In genomic region chr11:9577551-9577950, GRCh38 we compare ENCODE assay signal across 8 cellular contexts. TPM values are rescaled to one million over a fixed set of nuclear protein-coding genes. Genes with fewer than 3 reads are reported as not detected.
DNase-seq lines count a peak whose midpoint lies in the region; ATAC-seq, FAIRE-seq and TF ChIP-seq lines count a peak whose summit lies in the region.

No MANE protein-coding gene starts in this region.

- H3K4me1 ChIP-seq in PC-3 (ENCODE audit: insufficient read depth, low read length) (peaks cover 23% of the 10 kb centered on the region), trophoblast cell (ENCODE audit: control insufficient read depth in 1 of 2, insufficient read depth in 2 of 2, low read length in 2 of 2) (no peaks in the 10 kb centered on the region)

- H3K36me3 Mint-ChIP-seq in endothelial cell (ENCODE audit: low read depth, unreplicated experiment): peaks cover 15% of the 10 kb centered on the region

- H2BK120ac ChIP-seq in trophoblast cell (ENCODE audit: insufficient read depth, low read length, poor library complexity): no peak overlapping the region

- H3K79me1 ChIP-seq in trophoblast cell (ENCODE audit: low read length): peaks cover 22% of the 10 kb centered on the region

- H4K91ac ChIP-seq in trophoblast cell (ENCODE audit: low read depth, low read length): no peak overlapping the region

- peaks cover 13% of the 10 kb centered on the region for H3K27me3 Mint-ChIP-seq in endothelial cell (ENCODE audit: unreplicated experiment)

- H3K23ac ChIP-seq in trophoblast cell (ENCODE audit: low read length): no peak overlapping the region

- H4K8ac ChIP-seq in trophoblast cell (ENCODE audit: low read depth, low read length): no peak overlapping the region

- H3K4me2 ChIP-seq in PC-3 (ENCODE audit: low read length) (peak overlapping the region; percentile 97; the same call in 1 of the 2 replicates), trophoblast cell (ENCODE audit: low read length) (peak overlapping the region; percentile 20)

- no peak overlapping the region for H2AFZ ChIP-seq in PC-3 (ENCODE audit: low read length)
- no peak overlapping the region for H2AFZ ChIP-seq in trophoblast cell (ENCODE audit: insufficient read depth, low read length, poor library complexity)

- CTCF ChIA-PET in PC-3 (lab: Charles Lee): no interaction called here

- no peak overlapping the region for H4K12ac ChIP-seq in trophoblast cell (ENCODE audit: low read depth, low read length)

- H3K9me2 ChIP-seq in PC-3 (replicated peaks; ENCODE audit: low read length): no peaks in the 10 kb centered on the region

- H2BK5ac ChIP-seq in trophoblast cell (ENCODE audit: low read depth, low read length, poor library complexity): no peak overlapping the region

- no CpG with 5 or more reads among the region's 7 CpGs for WGBS in trophoblast cell (ENCODE audit: extremely low coverage, insufficient coverage, insufficient read length)

- no peak for ATAC-seq in PC-3

- H3K27ac Mint-ChIP-seq in endothelial cell (ENCODE audit: unreplicated experiment): no peak overlapping the region

- no TSS peak for BruUV-seq in PC-3 (replicated peaks; lab: Mats Ljungman, UMichigan)

- no peak overlapping the region for H3K9ac ChIP-seq in PC-3 (ENCODE audit: low read length)
- no peak overlapping the region for H3K9ac ChIP-seq in trophoblast cell (ENCODE audit: low read length)

- peaks cover 64% of the 10 kb centered on the region for H3K36me3 ChIP-seq in PC-3 (ENCODE audit: low read depth, low read length)
- H3K36me3 ChIP-seq in trophoblast cell (ENCODE audit: control insufficient read depth in 1 of 2, insufficient read depth in 2 of 2, low read length in 2 of 2): peaks cover 15 to 19% of the 10 kb centered on the region in 2 experiments

- no peak for TF ChIP-seq CTCF in PC-3 (conservative IDR thresholded peaks at IDR 0.05; ENCODE audit: low read depth, low read length)
- no peak for TF ChIP-seq CTCF in endothelial cell (IDR thresholded peaks at IDR 0.05; ENCODE audit: unreplicated experiment)

- H3F3A ChIP-seq in PC-3 (ENCODE audit: low read length, unreplicated experiment): no peaks in the 10 kb centered on the region

- H3K27me3 ChIP-seq in PC-3 (ENCODE audit: low read length): no peaks in the 10 kb centered on the region
- H3K27me3 ChIP-seq in trophoblast cell (ENCODE audit: insufficient read depth, low read length): no peaks in the 10 kb centered on the region

- peak overlapping the region; percentile 10 for H3K4me3 Mint-ChIP-seq in endothelial cell (ENCODE audit: unreplicated experiment)

- POLR2A ChIA-PET in PC-3 (lab: Charles Lee; ENCODE audit: unreplicated experiment): no interaction called here

- H4K20me1 ChIP-seq in PC-3 (ENCODE audit: low read length): peaks cover 48% of the 10 kb centered on the region

- H3K18ac ChIP-seq in trophoblast cell (ENCODE audit: low read length): no peak overlapping the region

- intact Hi-C loops in PC-3 (cut with micrococcal nuclease): loop anchor here (10.0 kb wide), 1 partner anchor 893 kb away; the partner anchor contains the start of genes RPL27A and TRIM66

- no peak for DNase-seq in PC-3
- DNase-seq in endothelial cell (ENCODE audit: low spot score): no peak
- no peak for DNase-seq in trophoblast cell
- DNase-seq in T1000 (lab: John Stamatoyannopoulos, UW): no peak
- no peak for DNase-seq in middle frontal gyrus (ENCODE audit: extremely low spot score, low spot score)
- DNase-seq in NK-92 (lab: John Stamatoyannopoulos, UW; ENCODE audit: unreplicated experiment): no peak
- no peak for DNase-seq in cerebellar nuclear complex (lab: John Stamatoyannopoulos, UW)

- H2BK12ac ChIP-seq in trophoblast cell (ENCODE audit: low read length): no peak overlapping the region

- H3K9me3 Mint-ChIP-seq in endothelial cell (ENCODE audit: unreplicated experiment): no peaks in the 10 kb centered on the region

- no peak overlapping the region for H2AK5ac ChIP-seq in trophoblast cell (ENCODE audit: low read length)

- H3K79me2 ChIP-seq in PC-3 (ENCODE audit: low read length) (peaks cover 64% of the 10 kb centered on the region), trophoblast cell (ENCODE audit: control insufficient read depth, insufficient read depth, low read length, poor library complexity) (peaks cover 17% of the 10 kb centered on the region)

- peak; percentile 55 for FAIRE-seq in G401.6 (lab: Jason Lieb, UNC)

- H3K27ac ChIP-seq in PC-3 (ENCODE audit: low read length): no peak overlapping the region
- H3K27ac ChIP-seq in trophoblast cell (ENCODE audit: low read depth, low read length): no peak overlapping the region

- H3K4me3 ChIP-seq in PC-3 (ENCODE audit: low read length) (no peak overlapping the region; the same call in 1 of the 2 replicates), trophoblast cell (ENCODE audit: low read depth, low read length) (no peak overlapping the region)

- no peak overlapping the region for H3K14ac ChIP-seq in trophoblast cell (ENCODE audit: low read length)

- H3K4ac ChIP-seq in trophoblast cell (ENCODE audit: low read depth, low read length): no peak overlapping the region

- H3K9me3 ChIP-seq in PC-3 (ENCODE audit: low read length): no peaks in the 10 kb centered on the region
- H3K9me3 ChIP-seq in trophoblast cell (ENCODE audit: insufficient read depth, low read depth, low read length): no peaks in the 10 kb centered on the region

- H3K4me1 Mint-ChIP-seq in endothelial cell (ENCODE audit: unreplicated experiment): peaks cover 21% of the 10 kb centered on the region

RNA-seq across cellular contexts. Expression of gene WEE1, which starts 4.1 kb away (rescaled TPM):
- total RNA-seq in PC-3 (2014; rRNA removed) (45.1 and 46.9 TPM in 2 replicates), endothelial cell (ENCODE audit: unreplicated experiment) (24.0 TPM)
- polyA plus RNA-seq in trophoblast cell (2013): 84.5 and 89.9 TPM in 2 replicates
